3 cellular contexts compared by ENCODE assay signal in genomic region chr5:90571147-90571773, GRCh38.
TF ChIP-seq lines count a peak whose summit lies in the region.

No MANE protein-coding gene starts in this region.

TF ChIP-seq in SK-N-SH treated with all-trans-retinoic acid at 6 μM for 48 hours, 23 proteins besides CTCF, POLR2A, EP300 and RAD21 (continued from another document):
- TF ChIP-seq CSRNP3 (CRISPR knock-in tag; IDR thresholded peaks at IDR 0.05) (no peak), ISL1 (CRISPR knock-in tag; IDR thresholded peaks at IDR 0.05) (no peak), PPARA (CRISPR knock-in tag; IDR thresholded peaks at IDR 0.05; ENCODE audit: borderline replicate concordance) (no peak), ARNTL (CRISPR knock-in tag; IDR thresholded peaks at IDR 0.05; ENCODE audit: borderline replicate concordance, low read depth) (no peak), RARB (CRISPR knock-in tag; IDR thresholded peaks at IDR 0.05) (no peak), CSDC2 (CRISPR knock-in tag; IDR thresholded peaks at IDR 0.05) (no peak), TOX (CRISPR knock-in tag; IDR thresholded peaks at IDR 0.05; ENCODE audit: borderline replicate concordance) (no peak), TSHZ2 (CRISPR knock-in tag; IDR thresholded peaks at IDR 0.05) (peak; percentile 68; the same call in 1 of the 2 replicates), TCF4 (CRISPR knock-in tag; IDR thresholded peaks at IDR 0.05; ENCODE audit: borderline replicate concordance) (peak; percentile 32; the same call in 1 of the 2 replicates), GLIS3 (CRISPR knock-in tag; IDR thresholded peaks at IDR 0.05) (no peak)

TF ChIP-seq in SK-N-SH, 30 proteins besides CTCF, POLR2A, EP300 and RAD21:
- TF ChIP-seq REST (IDR thresholded peaks at IDR 0.05; ENCODE audit: low read depth, low read length), result no peak
- TF ChIP-seq NRF1 (IDR thresholded peaks at IDR 0.05; ENCODE audit: low read depth, low read length), result no peak
- TF ChIP-seq GABPA (IDR thresholded peaks at IDR 0.05; ENCODE audit: low read depth), result no peak
- TF ChIP-seq MEF2A (IDR thresholded peaks at IDR 0.05; ENCODE audit: borderline replicate concordance, low read depth), result no peak
- TF ChIP-seq IRF3 (IDR thresholded peaks at IDR 0.05; ENCODE audit: low read depth, low read length), result no peak
- no peak for TF ChIP-seq EZH2phosphoT487 (IDR thresholded peaks at IDR 0.05; ENCODE audit: borderline replicate concordance, low read depth)
- no peak for TF ChIP-seq TCF12 (IDR thresholded peaks at IDR 0.05)
- no peak for TF ChIP-seq NFIC (IDR thresholded peaks at IDR 0.05; ENCODE audit: borderline replicate concordance)
- TF ChIP-seq GATA2 (CRISPR knock-in tag; IDR thresholded peaks at IDR 0.05), result no peak
- TF ChIP-seq JUND (IDR thresholded peaks at IDR 0.05), result no peak
- no peak for TF ChIP-seq USF1 (IDR thresholded peaks at IDR 0.05; ENCODE audit: borderline replicate concordance, low read depth)
- no peak for TF ChIP-seq MXI1 (IDR thresholded peaks at IDR 0.05; ENCODE audit: low read depth, low read length)
- no peak for TF ChIP-seq SMC3 (IDR thresholded peaks at IDR 0.05; ENCODE audit: low read depth, low read length)
- TF ChIP-seq FOXJ3 (CRISPR knock-in tag; IDR thresholded peaks at IDR 0.05), result no peak
- no peak for TF ChIP-seq RXRA (IDR thresholded peaks at IDR 0.05; ENCODE audit: borderline replicate concordance, low read depth)
- no peak for TF ChIP-seq ELF1 (IDR thresholded peaks at IDR 0.05)
- TF ChIP-seq POLR2AphosphoS5 (IDR thresholded peaks at IDR 0.05; ENCODE audit: low read depth, low read length), result no peak

TF ChIP-seq in WTC11, 78 proteins besides CTCF, POLR2A, EP300 and RAD21:
- TF ChIP-seq HMGXB4 (CRISPR knock-in tag; IDR thresholded peaks at IDR 0.05) (no peak), NR3C1 (CRISPR knock-in tag; conservative IDR thresholded peaks at IDR 0.05; ENCODE audit: low read depth) (no peak), ZBTB21 (CRISPR knock-in tag; IDR thresholded peaks at IDR 0.05; ENCODE audit: borderline replicate concordance) (no peak), ZNF219 (CRISPR knock-in tag; IDR thresholded peaks at IDR 0.05; ENCODE audit: borderline replicate concordance) (no peak), ATF3 (CRISPR knock-in tag; conservative IDR thresholded peaks at IDR 0.05) (no peak)
